In the genomic region with DNA sequence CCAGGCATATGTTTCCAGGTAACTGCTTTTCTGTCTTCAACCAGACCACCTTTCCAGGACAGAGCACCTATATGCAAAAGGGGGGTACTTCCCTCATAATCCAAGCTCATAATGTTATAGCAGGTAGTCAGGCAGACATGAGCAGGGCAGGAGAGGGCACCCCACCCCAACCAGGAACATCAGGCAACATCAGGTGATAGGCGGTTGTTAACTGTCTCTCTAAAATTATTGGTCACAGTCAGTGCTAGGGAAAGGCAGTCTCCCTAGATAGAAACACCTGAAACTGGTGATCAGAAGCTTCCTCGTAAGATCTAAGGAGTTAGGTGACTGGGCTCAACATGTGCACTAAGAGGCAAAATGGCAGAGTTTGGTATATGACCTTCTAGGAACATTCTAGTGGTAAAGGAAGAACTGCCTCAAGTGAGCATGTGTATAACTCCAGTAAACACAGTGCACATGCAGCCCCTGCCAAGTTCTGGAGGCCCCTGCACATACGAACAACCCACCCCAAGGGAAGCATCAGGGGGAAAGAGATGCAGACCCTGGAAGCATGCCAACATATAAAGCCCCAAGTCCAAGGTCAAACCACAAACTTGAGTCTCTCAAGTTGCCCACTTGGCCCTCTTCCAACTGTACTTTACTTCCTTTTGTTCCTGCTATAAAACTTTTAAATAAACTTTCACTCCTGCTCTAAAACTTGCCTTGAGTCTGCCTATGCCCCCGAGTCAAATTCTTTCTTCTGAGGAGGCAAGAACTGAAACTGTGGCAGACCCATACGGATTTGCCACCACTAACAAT, we compare ENCODE assay signal across 1 cellular context.
A peak's percentile ranks its signal among the peaks of the same experiment; 100 is the strongest.
TF ChIP-seq lines count a peak whose summit lies in the region.

No MANE protein-coding gene starts in this region.

TF ChIP-seq in HEK293, 187 proteins besides CTCF, POLR2A, EP300 and RAD21 (continued from another document):
- TF ChIP-seq, protein P1, sequence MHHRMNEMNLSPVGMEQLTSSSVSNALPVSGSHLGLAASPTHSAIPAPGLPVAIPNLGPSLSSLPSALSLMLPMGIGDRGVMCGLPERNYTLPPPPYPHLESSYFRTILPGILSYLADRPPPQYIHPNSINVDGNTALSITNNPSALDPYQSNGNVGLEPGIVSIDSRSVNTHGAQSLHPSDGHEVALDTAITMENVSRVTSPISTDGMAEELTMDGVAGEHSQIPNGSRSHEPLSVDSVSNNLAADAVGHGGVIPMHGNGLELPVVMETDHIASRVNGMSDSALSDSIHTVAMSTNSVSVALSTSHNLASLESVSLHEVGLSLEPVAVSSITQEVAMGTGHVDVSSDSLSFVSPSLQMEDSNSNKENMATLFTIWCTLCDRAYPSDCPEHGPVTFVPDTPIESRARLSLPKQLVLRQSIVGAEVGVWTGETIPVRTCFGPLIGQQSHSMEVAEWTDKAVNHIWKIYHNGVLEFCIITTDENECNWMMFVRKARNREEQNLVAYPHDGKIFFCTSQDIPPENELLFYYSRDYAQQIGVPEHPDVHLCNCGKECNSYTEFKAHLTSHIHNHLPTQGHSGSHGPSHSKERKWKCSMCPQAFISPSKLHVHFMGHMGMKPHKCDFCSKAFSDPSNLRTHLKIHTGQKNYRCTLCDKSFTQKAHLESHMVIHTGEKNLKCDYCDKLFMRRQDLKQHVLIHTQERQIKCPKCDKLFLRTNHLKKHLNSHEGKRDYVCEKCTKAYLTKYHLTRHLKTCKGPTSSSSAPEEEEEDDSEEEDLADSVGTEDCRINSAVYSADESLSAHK (tag by site-specific recombination; IDR thresholded peaks at IDR 0.05): peak; percentile 59
- TF ChIP-seq, protein P2, sequence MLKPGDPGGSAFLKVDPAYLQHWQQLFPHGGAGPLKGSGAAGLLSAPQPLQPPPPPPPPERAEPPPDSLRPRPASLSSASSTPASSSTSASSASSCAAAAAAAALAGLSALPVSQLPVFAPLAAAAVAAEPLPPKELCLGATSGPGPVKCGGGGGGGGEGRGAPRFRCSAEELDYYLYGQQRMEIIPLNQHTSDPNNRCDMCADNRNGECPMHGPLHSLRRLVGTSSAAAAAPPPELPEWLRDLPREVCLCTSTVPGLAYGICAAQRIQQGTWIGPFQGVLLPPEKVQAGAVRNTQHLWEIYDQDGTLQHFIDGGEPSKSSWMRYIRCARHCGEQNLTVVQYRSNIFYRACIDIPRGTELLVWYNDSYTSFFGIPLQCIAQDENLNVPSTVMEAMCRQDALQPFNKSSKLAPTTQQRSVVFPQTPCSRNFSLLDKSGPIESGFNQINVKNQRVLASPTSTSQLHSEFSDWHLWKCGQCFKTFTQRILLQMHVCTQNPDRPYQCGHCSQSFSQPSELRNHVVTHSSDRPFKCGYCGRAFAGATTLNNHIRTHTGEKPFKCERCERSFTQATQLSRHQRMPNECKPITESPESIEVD (tag by site-specific recombination; IDR thresholded peaks at IDR 0.05): peak; percentile 88
- TF ChIP-seq ZXDB (tag by site-specific recombination; IDR thresholded peaks at IDR 0.05) (peak; percentile 88), ZNF843 (tag by site-specific recombination; IDR thresholded peaks at IDR 0.05) (peak; percentile 68), MYNN (tag by site-specific recombination; IDR thresholded peaks at IDR 0.05; ENCODE audit: borderline replicate concordance) (no peak), ZBTB8A (tag by site-specific recombination; IDR thresholded peaks at IDR 0.05) (peak; percentile 43; the same call in 1 of the 2 replicates), ZNF138 (tag by site-specific recombination; IDR thresholded peaks at IDR 0.05; ENCODE audit: borderline replicate concordance) (no peak), ZNF501 (tag by site-specific recombination; IDR thresholded peaks at IDR 0.05) (no peak)
- TF ChIP-seq, protein P3, sequence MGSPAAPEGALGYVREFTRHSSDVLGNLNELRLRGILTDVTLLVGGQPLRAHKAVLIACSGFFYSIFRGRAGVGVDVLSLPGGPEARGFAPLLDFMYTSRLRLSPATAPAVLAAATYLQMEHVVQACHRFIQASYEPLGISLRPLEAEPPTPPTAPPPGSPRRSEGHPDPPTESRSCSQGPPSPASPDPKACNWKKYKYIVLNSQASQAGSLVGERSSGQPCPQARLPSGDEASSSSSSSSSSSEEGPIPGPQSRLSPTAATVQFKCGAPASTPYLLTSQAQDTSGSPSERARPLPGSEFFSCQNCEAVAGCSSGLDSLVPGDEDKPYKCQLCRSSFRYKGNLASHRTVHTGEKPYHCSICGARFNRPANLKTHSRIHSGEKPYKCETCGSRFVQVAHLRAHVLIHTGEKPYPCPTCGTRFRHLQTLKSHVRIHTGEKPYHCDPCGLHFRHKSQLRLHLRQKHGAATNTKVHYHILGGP (tag by site-specific recombination; IDR thresholded peaks at IDR 0.05): peak; percentile 83
- TF ChIP-seq, protein P4, sequence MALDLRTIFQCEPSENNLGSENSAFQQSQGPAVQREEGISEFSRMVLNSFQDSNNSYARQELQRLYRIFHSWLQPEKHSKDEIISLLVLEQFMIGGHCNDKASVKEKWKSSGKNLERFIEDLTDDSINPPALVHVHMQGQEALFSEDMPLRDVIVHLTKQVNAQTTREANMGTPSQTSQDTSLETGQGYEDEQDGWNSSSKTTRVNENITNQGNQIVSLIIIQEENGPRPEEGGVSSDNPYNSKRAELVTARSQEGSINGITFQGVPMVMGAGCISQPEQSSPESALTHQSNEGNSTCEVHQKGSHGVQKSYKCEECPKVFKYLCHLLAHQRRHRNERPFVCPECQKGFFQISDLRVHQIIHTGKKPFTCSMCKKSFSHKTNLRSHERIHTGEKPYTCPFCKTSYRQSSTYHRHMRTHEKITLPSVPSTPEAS (tag by site-specific recombination; IDR thresholded peaks at IDR 0.05): 0 out of 2 replicates have a peak, but pooled peaks have one; percentile 18
- TF ChIP-seq, protein P5, sequence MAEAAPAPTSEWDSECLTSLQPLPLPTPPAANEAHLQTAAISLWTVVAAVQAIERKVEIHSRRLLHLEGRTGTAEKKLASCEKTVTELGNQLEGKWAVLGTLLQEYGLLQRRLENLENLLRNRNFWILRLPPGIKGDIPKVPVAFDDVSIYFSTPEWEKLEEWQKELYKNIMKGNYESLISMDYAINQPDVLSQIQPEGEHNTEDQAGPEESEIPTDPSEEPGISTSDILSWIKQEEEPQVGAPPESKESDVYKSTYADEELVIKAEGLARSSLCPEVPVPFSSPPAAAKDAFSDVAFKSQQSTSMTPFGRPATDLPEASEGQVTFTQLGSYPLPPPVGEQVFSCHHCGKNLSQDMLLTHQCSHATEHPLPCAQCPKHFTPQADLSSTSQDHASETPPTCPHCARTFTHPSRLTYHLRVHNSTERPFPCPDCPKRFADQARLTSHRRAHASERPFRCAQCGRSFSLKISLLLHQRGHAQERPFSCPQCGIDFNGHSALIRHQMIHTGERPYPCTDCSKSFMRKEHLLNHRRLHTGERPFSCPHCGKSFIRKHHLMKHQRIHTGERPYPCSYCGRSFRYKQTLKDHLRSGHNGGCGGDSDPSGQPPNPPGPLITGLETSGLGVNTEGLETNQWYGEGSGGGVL (tag by site-specific recombination; IDR thresholded peaks at IDR 0.05): peak; percentile 56; the same call in 1 of the 2 replicates
- TF ChIP-seq, protein P6, sequence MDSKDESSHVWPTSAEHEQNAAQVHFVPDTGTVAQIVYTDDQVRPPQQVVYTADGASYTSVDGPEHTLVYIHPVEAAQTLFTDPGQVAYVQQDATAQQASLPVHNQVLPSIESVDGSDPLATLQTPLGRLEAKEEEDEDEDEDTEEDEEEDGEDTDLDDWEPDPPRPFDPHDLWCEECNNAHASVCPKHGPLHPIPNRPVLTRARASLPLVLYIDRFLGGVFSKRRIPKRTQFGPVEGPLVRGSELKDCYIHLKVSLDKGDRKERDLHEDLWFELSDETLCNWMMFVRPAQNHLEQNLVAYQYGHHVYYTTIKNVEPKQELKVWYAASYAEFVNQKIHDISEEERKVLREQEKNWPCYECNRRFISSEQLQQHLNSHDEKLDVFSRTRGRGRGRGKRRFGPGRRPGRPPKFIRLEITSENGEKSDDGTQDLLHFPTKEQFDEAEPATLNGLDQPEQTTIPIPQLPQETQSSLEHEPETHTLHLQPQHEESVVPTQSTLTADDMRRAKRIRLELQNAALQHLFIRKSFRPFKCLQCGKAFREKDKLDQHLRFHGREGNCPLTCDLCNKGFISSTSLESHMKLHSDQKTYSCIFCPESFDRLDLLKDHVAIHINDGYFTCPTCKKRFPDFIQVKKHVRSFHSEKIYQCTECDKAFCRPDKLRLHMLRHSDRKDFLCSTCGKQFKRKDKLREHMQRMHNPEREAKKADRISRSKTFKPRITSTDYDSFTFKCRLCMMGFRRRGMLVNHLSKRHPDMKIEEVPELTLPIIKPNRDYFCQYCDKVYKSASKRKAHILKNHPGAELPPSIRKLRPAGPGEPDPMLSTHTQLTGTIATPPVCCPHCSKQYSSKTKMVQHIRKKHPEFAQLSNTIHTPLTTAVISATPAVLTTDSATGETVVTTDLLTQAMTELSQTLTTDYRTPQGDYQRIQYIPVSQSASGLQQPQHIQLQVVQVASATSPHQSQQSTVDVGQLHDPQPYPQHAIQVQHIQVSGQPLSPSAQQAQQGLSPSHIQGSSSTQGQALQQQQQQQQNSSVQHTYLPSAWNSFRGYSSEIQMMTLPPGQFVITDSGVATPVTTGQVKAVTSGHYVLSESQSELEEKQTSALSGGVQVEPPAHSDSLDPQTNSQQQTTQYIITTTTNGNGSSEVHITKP (tag by site-specific recombination; IDR thresholded peaks at IDR 0.05): peak; percentile 59
TF ChIP-seq in HEK293: peak in this region for 18.
